ENCODE assay signal across 1 cellular context in the genomic region with DNA sequence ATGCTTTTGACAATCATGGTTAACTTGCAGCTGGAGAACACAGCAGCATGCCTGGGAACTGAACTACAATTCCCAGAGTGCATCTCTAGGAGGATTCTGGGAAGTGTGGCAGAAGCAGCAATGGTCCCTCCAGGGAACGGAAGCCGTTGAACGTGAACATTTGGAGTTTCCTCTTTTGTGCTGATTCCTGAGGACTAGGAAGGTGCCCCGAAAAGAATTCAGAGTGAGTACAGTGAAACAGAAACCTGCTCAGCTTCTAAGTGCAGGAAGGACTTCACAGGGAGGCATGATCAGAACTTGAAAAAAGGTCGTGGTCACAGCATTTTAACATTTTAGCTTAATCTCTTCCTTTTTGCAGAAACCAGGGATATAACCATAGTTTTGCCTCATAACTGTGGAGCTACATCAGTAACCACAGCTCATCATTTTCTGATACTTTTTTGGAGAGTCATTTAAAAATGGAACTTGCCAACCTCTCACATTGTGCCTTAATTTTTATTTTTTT.
TF ChIP-seq lines count a peak whose summit lies in the region.

A gene (plus strand): TSS at position 111 of the 505 bp plus-strand sequence. CDS start 3,911 bp downstream, outside the sequence.

TF ChIP-seq in HepG2, 621 proteins besides CTCF, POLR2A, EP300 and RAD21 (continued from another document):
- TF ChIP-seq TEAD3 (CRISPR knock-in tag; optimal IDR thresholded peaks at IDR 0.05; ENCODE audit: borderline replicate concordance) = peak; percentile 85
- TF ChIP-seq MXI1 (IDR thresholded peaks at IDR 0.05; ENCODE audit: borderline replicate concordance, low read depth, low read length) = peak; percentile 63; the same call in 1 of the 3 replicates
- TF ChIP-seq MED1 (CRISPR knock-in tag; IDR thresholded peaks at IDR 0.05) = peak; percentile 41; the same call in 1 of the 2 replicates
- TF ChIP-seq MXD4 (CRISPR knock-in tag; IDR thresholded peaks at IDR 0.05) = 0 out of 2 replicates have a peak, but pooled peaks have one; percentile 6
- TF ChIP-seq FOXA3 (CRISPR knock-in tag; IDR thresholded peaks at IDR 0.05) = peak; percentile 56; the same call in 1 of the 2 replicates
- TF ChIP-seq KMT2B (CRISPR knock-in tag; IDR thresholded peaks at IDR 0.05) = peak; percentile 71; the same call in 1 of the 2 replicates
- TF ChIP-seq, protein P1, sequence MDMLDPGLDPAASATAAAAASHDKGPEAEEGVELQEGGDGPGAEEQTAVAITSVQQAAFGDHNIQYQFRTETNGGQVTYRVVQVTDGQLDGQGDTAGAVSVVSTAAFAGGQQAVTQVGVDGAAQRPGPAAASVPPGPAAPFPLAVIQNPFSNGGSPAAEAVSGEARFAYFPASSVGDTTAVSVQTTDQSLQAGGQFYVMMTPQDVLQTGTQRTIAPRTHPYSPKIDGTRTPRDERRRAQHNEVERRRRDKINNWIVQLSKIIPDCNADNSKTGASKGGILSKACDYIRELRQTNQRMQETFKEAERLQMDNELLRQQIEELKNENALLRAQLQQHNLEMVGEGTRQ (IDR thresholded peaks at IDR 0.05; ENCODE audit: low read depth, low read length) = no peak
- TF ChIP-seq, protein P1 (CRISPR knock-in tag; IDR thresholded peaks at IDR 0.05; ENCODE audit: borderline replicate concordance) = no peak
- TF ChIP-seq, protein P2, sequence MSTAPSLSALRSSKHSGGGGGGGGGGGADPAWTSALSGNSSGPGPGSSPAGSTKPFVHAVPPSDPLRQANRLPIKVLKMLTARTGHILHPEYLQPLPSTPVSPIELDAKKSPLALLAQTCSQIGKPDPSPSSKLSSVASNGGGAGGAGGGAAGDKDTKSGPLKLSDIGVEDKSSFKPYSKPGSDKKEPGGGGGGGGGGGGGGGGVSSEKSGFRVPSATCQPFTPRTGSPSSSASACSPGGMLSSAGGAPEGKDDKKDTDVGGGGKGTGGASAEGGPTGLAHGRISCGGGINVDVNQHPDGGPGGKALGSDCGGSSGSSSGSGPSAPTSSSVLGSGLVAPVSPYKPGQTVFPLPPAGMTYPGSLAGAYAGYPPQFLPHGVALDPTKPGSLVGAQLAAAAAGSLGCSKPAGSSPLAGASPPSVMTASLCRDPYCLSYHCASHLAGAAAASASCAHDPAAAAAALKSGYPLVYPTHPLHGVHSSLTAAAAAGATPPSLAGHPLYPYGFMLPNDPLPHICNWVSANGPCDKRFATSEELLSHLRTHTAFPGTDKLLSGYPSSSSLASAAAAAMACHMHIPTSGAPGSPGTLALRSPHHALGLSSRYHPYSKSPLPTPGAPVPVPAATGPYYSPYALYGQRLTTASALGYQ (CRISPR knock-in tag; IDR thresholded peaks at IDR 0.05) = peak; percentile 27; the same call in 1 of the 2 replicates
- TF ChIP-seq PHB2 (IDR thresholded peaks at IDR 0.05; ENCODE audit: partially characterized antibody) = no peak
- TF ChIP-seq NCOR1 (IDR thresholded peaks at IDR 0.05; ENCODE audit: borderline replicate concordance, low read length) = 0 out of 2 replicates have a peak, but pooled peaks have one; percentile 26
- no peak for TF ChIP-seq REXO4 (CRISPR knock-in tag; IDR thresholded peaks at IDR 0.05; ENCODE audit: borderline replicate concordance)
- no peak for TF ChIP-seq ZNF747 (CRISPR knock-in tag; IDR thresholded peaks at IDR 0.05; ENCODE audit: borderline replicate concordance)
- TF ChIP-seq, protein P3, sequence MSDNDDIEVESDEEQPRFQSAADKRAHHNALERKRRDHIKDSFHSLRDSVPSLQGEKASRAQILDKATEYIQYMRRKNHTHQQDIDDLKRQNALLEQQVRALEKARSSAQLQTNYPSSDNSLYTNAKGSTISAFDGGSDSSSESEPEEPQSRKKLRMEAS (IDR thresholded peaks at IDR 0.05) = peak; percentile 49
- TF ChIP-seq, protein P4, sequence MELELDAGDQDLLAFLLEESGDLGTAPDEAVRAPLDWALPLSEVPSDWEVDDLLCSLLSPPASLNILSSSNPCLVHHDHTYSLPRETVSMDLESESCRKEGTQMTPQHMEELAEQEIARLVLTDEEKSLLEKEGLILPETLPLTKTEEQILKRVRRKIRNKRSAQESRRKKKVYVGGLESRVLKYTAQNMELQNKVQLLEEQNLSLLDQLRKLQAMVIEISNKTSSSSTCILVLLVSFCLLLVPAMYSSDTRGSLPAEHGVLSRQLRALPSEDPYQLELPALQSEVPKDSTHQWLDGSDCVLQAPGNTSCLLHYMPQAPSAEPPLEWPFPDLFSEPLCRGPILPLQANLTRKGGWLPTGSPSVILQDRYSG (CRISPR knock-in tag; IDR thresholded peaks at IDR 0.05) = 0 out of 2 replicates have a peak, but pooled peaks have one; percentile 20
- TF ChIP-seq RARA (CRISPR knock-in tag; IDR thresholded peaks at IDR 0.05) = peak; percentile 7; the same call in 1 of the 2 replicates
- TF ChIP-seq, protein P5, sequence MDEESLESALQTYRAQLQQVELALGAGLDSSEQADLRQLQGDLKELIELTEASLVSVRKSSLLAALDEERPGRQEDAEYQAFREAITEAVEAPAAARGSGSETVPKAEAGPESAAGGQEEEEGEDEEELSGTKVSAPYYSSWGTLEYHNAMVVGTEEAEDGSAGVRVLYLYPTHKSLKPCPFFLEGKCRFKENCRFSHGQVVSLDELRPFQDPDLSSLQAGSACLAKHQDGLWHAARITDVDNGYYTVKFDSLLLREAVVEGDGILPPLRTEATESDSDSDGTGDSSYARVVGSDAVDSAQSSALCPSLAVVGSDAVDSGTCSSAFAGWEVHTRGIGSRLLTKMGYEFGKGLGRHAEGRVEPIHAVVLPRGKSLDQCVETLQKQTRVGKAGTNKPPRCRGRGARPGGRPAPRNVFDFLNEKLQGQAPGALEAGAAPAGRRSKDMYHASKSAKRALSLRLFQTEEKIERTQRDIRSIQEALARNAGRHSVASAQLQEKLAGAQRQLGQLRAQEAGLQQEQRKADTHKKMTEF (CRISPR knock-in tag; IDR thresholded peaks at IDR 0.05) = no peak; the same call in none of the 2 replicates
- TF ChIP-seq ZFY (CRISPR knock-in tag; IDR thresholded peaks at IDR 0.05) = peak; percentile 57
- no peak for TF ChIP-seq RBAK (CRISPR knock-in tag; IDR thresholded peaks at IDR 0.05)
- peak; percentile 95 for TF ChIP-seq SSRP1 (CRISPR knock-in tag; IDR thresholded peaks at IDR 0.05)
- TF ChIP-seq ZNF367 (CRISPR knock-in tag; IDR thresholded peaks at IDR 0.05; ENCODE audit: borderline replicate concordance) = no peak
- no peak for TF ChIP-seq SP4 (CRISPR knock-in tag; IDR thresholded peaks at IDR 0.05)
- no peak; the same call in 1 of the 2 replicates for TF ChIP-seq DMAP1 (CRISPR knock-in tag; IDR thresholded peaks at IDR 0.05)
- peak; percentile 24; the same call in 1 of the 2 replicates for TF ChIP-seq ZFX (CRISPR knock-in tag; IDR thresholded peaks at IDR 0.05; ENCODE audit: low read depth)
- 0 out of 2 replicates have a peak, but pooled peaks have one; percentile 58 for TF ChIP-seq TGIF2 (CRISPR knock-in tag; IDR thresholded peaks at IDR 0.05)
